21 cellular contexts compared by ENCODE assay signal in genomic region chr12:67807808-67808207, GRCh38.
A peak's percentile ranks its signal among the peaks of the same experiment; 100 is the strongest.
DNase-seq lines count a peak whose midpoint lies in the region; ATAC-seq and TF ChIP-seq lines count a peak whose summit lies in the region.
"Had no signal": no experiment of that assay in that cellular context is flagged by ENCODE, and none has a peak within 500 bp of the region (broad histone marks: within the 10 kb centered on the region; RNA-seq: fewer than 3 reads in every experiment).

No MANE protein-coding gene starts in this region.

- no peaks in the 10 kb centered on the region for H3K36me3 Mint-ChIP-seq in progenitor cell of endocrine pancreas (ENCODE audit: insufficient read depth)

- H3K9me3 ChIP-seq in smooth muscle cell (replicated peaks; ENCODE audit: low read depth), result no peaks in the 10 kb centered on the region

- WGBS in mesendoderm (ENCODE audit: extremely low coverage, insufficient coverage, low lambda C conversion rate), result no CpG with 5 or more reads among the region's 5 CpGs
- 16% methylated on average over 5 of the region's 5 CpGs for WGBS in smooth muscle cell (ENCODE audit: low lambda C conversion rate)

- no peak overlapping the region for H3K18ac ChIP-seq in mesendoderm (ENCODE audit: low read length)

- H3K4me3 ChIP-seq in mesendoderm (ENCODE audit: low read length) (no peak overlapping the region), smooth muscle cell (peak overlapping the region; percentile 17)

- H3K9ac ChIP-seq in mesendoderm (ENCODE audit: low read length), result no peak overlapping the region
- peak overlapping the region; percentile 58 for H3K9ac ChIP-seq in smooth muscle cell (ENCODE audit: low read depth)

- H3K27ac Mint-ChIP-seq in progenitor cell of endocrine pancreas, result no peak overlapping the region
- H3K27ac Mint-ChIP-seq: HFFc6 had no signal

- no peak overlapping the region for H3K4me3 Mint-ChIP-seq in progenitor cell of endocrine pancreas (ENCODE audit: low read depth)
- H3K4me3 Mint-ChIP-seq: HFFc6, nephron progenitor cell had no signal

- H2BK120ac ChIP-seq in mesendoderm (ENCODE audit: low read depth, low read length), result no peak overlapping the region

- H3F3A ChIP-seq in smooth muscle cell (ENCODE audit: low read depth), result peaks cover 14% of the 10 kb centered on the region

- H3K56ac ChIP-seq in mesendoderm (ENCODE audit: low read length), result no peak overlapping the region

- H3K27ac ChIP-seq in mesendoderm (ENCODE audit: low read depth, low read length) (no peak overlapping the region), smooth muscle cell (ENCODE audit: low read depth) (peak overlapping the region; percentile 91)
- H3K27ac ChIP-seq: RWPE1 had no signal

- no peaks in the 10 kb centered on the region for H3K27me3 Mint-ChIP-seq in progenitor cell of endocrine pancreas

- no peaks in the 10 kb centered on the region for H3K79me1 ChIP-seq in mesendoderm (ENCODE audit: low read length)

- H3K4me2 ChIP-seq in mesendoderm (ENCODE audit: low read length), result no peak overlapping the region
- H3K4me2 ChIP-seq in smooth muscle cell, result peak overlapping the region; percentile 80

- H2BK15ac ChIP-seq in mesendoderm (replicated peaks; ENCODE audit: low read depth), result no peak overlapping the region

- H4K8ac ChIP-seq in mesendoderm (ENCODE audit: low read depth, low read length), result no peak overlapping the region

- DNase-seq in LHCN-M2 (ENCODE audit: low read depth) (peak; percentile 35), mesendoderm (no peak), smooth muscle cell (lab: John Stamatoyannopoulos, UW; ENCODE audit: unreplicated experiment) (no peak), retina (no peak), progenitor cell of endocrine pancreas (ENCODE audit: low spot score, unreplicated experiment) (no peak), Ammon's horn (ENCODE audit: low spot score) (no peak)
- DNase-seq: activated CD4-positive, alpha-beta T cell treated with anti-CD3 and anti-CD28 coated beads for 4 hours; central memory CD4-positive, alpha-beta T cell; DMS79 treated with DMSO at 0.1 percent for 48 hours; effector CD4-positive, alpha-beta T cell; HFFc6; hypothalamus; mammary epithelial cell; MV-4-11; NCI-H187 treated with DMSO at 0.1 percent for 48 hours; nephron progenitor cell; posterior cingulate gyrus; SW 1271 had no signal

- no peak overlapping the region for H3K23ac ChIP-seq in mesendoderm (ENCODE audit: low read length)

- no peak overlapping the region for H2BK5ac ChIP-seq in mesendoderm (ENCODE audit: low read length)

- H2AK5ac ChIP-seq in mesendoderm (ENCODE audit: low read length), result no peak overlapping the region

- no peaks in the 10 kb centered on the region for H3K4me1 Mint-ChIP-seq in progenitor cell of endocrine pancreas (ENCODE audit: low read depth)
- H3K4me1 Mint-ChIP-seq: nephron progenitor cell had no signal

- H3K9me3 Mint-ChIP-seq in progenitor cell of endocrine pancreas (ENCODE audit: low read depth), result no peaks in the 10 kb centered on the region
- H3K9me3 Mint-ChIP-seq: nephron progenitor cell had no signal

- no peak overlapping the region for H4K5ac ChIP-seq in mesendoderm (ENCODE audit: low read length)

- H3K27me3 ChIP-seq in mesendoderm (ENCODE audit: insufficient read depth, low read length, poor library complexity) (no peaks in the 10 kb centered on the region), smooth muscle cell (ENCODE audit: low read depth) (no peaks in the 10 kb centered on the region)

- TF ChIP-seq CTCF in smooth muscle cell (IDR thresholded peaks at IDR 0.05; ENCODE audit: borderline replicate concordance, insufficient read depth, poor library complexity, severe bottlenecking) (no peak), progenitor cell of endocrine pancreas (IDR thresholded peaks at IDR 0.05; ENCODE audit: unreplicated experiment) (no peak)

- peak overlapping the region; percentile 74 for H2AFZ ChIP-seq in smooth muscle cell (ENCODE audit: low read depth)

- H3K79me2 ChIP-seq in mesendoderm (ENCODE audit: control insufficient read depth, insufficient read depth, low read length) (no peaks in the 10 kb centered on the region), smooth muscle cell (ENCODE audit: low read depth) (no peaks in the 10 kb centered on the region)

- H4K20me1 ChIP-seq in smooth muscle cell (ENCODE audit: low read depth), result no peaks in the 10 kb centered on the region

- H3K4me1 ChIP-seq in mesendoderm (ENCODE audit: control insufficient read depth, low read depth, low read length), result no peaks in the 10 kb centered on the region
- H3K4me1 ChIP-seq in smooth muscle cell (ENCODE audit: low read depth), result peaks cover 9% of the 10 kb centered on the region

- ATAC-seq in esophagus mucosa, result peak; percentile 27
- no peak for ATAC-seq in GM21576 (IDR thresholded peaks at IDR 0.05; ENCODE audit: unreplicated experiment)

- peak overlapping the region; percentile 70 for H3K4ac ChIP-seq in mesendoderm (ENCODE audit: low read depth, low read length)

- H3K36me3 ChIP-seq in mesendoderm (ENCODE audit: control insufficient read depth, insufficient read depth, low read length) (no peaks in the 10 kb centered on the region), smooth muscle cell (ENCODE audit: low read depth) (no peaks in the 10 kb centered on the region)
